Comparison of ENCODE assay signal across 1 cellular context in the genomic region with DNA sequence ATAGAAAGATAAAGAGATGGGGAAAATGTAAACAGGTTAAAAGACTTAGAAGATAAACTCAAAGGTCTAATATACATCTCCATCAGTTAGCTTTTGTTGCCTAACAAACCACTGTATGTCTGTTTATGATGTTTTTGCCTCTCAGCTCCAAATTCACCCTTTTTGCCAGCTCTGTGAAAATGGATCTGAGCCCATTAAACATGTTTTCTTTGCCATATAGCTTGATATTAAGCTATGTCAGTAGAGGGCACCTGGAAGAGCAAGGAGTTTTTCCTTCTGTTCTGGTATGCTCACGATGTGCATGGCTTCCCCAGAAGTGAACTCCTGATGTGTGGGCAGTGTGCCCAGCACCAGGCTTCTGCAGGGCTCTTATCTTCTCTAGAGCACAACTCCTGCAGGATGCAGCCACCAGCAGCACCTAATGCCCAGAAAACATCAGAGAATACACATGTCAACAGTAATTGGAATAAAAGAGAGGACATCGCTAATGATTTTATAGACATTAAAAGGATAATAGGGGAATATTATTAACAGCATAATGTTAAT.
TF ChIP-seq lines count a peak whose summit lies in the region.

No MANE protein-coding gene starts in this region.

TF ChIP-seq in K562, 482 proteins besides CTCF, POLR2A, EP300 and RAD21 (continued from another document):
- TF ChIP-seq, protein P1, sequence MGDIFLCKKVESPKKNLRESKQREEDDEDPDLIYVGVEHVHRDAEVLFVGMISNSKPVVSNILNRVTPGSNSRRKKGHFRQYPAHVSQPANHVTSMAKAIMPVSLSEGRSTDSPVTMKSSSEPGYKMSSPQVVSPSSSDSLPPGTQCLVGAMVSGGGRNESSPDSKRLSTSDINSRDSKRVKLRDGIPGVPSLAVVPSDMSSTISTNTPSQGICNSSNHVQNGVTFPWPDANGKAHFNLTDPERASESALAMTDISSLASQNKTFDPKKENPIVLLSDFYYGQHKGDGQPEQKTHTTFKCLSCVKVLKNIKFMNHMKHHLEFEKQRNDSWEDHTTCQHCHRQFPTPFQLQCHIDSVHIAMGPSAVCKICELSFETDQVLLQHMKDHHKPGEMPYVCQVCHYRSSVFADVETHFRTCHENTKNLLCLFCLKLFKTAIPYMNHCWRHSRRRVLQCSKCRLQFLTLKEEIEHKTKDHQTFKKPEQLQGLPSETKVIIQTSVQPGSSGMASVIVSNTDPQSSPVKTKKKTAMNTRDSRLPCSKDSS (IDR thresholded peaks at IDR 0.05; ENCODE audit: low read depth, partially characterized antibody): peak; percentile 26
- 0 out of 2 replicates have a peak, but pooled peaks have one; percentile 26 for TF ChIP-seq MIER1 (IDR thresholded peaks at IDR 0.05; ENCODE audit: low read depth)
